ENCODE assay signal across 14 cellular contexts in the genomic region with DNA sequence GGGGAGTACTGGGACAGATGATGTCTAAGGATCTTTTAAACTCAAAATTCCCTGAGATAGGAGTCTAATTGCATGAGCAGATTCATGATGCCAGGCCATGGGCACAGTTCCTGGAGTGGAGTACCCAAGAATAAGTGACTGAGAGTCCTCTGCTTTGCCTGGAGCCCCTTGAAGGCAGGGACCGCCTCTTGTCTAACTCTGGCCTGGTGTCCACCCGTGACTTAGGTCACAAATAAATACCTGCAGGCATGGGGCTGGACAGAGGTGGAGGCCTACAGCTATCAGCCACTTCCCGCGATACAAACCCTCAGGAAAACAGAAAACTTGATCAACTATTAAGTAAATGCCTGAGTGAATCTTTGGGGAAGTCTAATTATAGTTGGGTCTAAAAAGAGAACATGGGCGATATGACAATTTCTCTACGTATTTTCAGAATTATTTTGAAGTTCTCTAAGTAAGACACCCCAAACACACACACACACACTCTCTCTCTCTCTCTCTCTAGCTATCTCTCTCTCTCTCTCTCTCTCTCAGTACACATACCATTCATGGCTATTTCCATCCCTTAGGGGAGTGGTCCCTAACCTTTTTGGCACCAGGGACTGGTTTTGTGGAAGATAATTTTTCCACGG. TPM values are rescaled to one million over a fixed set of nuclear protein-coding genes. Genes with fewer than 3 reads are reported as not detected.
DNase-seq lines count a peak whose midpoint lies in the region; ATAC-seq and TF ChIP-seq lines count a peak whose summit lies in the region.
"Had no signal": no experiment of that assay in that cellular context is flagged by ENCODE, and none has a peak within 500 bp of the region (broad histone marks: within the 10 kb centered on the region; RNA-seq: fewer than 3 reads in every experiment).

No MANE protein-coding gene starts in this region.

- no peaks in the 10 kb centered on the region for H3K27me3 Mint-ChIP-seq in activated naive CD4-positive, alpha-beta T cell treated with anti-CD3 and anti-CD28 coated beads, Interleukin-2, amount 10 ng/mL, durations not matched to agents 7 days and 5 days
- H3K27me3 Mint-ChIP-seq in T-cell: no peaks in the 10 kb centered on the region

- no peak for TF ChIP-seq EP300 in tibial nerve (IDR thresholded peaks at IDR 0.05)

- peaks cover 4% of the 10 kb centered on the region for H3K9me3 Mint-ChIP-seq in activated naive CD4-positive, alpha-beta T cell treated with anti-CD3 and anti-CD28 coated beads, Interleukin-2, amount 10 ng/mL, durations not matched to agents 7 days and 5 days
- no peaks in the 10 kb centered on the region for H3K9me3 Mint-ChIP-seq in T-cell

- H3K9me3 ChIP-seq in left lung (no peaks in the 10 kb centered on the region), tibial nerve (no peaks in the 10 kb centered on the region)

- H3K27me3 ChIP-seq in left lung: no peaks in the 10 kb centered on the region
- no peaks in the 10 kb centered on the region for H3K27me3 ChIP-seq in tibial nerve

- no peak for TF ChIP-seq POLR2A in tibial nerve (IDR thresholded peaks at IDR 0.05)

- H3K4me3 ChIP-seq in left lung (no peak overlapping the region), tibial nerve (no peak overlapping the region)
- H3K4me3 ChIP-seq: PC-9 had no signal

- 83 to 84% methylated on average over 7 of the region's 7 CpGs for WGBS in tibial nerve, 2 donors

- H3K36me3 ChIP-seq in left lung: no peaks in the 10 kb centered on the region
- H3K36me3 ChIP-seq in tibial nerve: no peaks in the 10 kb centered on the region

- H3K36me3 Mint-ChIP-seq in activated naive CD4-positive, alpha-beta T cell treated with anti-CD3 and anti-CD28 coated beads, Interleukin-2, amount 10 ng/mL, durations not matched to agents 7 days and 5 days: peaks cover 73% of the 10 kb centered on the region
- peaks cover 35% of the 10 kb centered on the region for H3K36me3 Mint-ChIP-seq in T-cell

- H3K4me1 ChIP-seq in left lung (peaks cover 0 to 55% of the 10 kb centered on the region in 2 donors), tibial nerve (peaks cover 0 to 79% (median 34%) of the 10 kb centered on the region in 4 donors)

- ATAC-seq in T-cell (replicated peaks in 1 of 4) (no peak), left lung (no peak)

- peaks cover 65% of the 10 kb centered on the region for H3K4me1 Mint-ChIP-seq in activated naive CD4-positive, alpha-beta T cell treated with anti-CD3 and anti-CD28 coated beads, Interleukin-2, amount 10 ng/mL, durations not matched to agents 7 days and 5 days
- H3K4me1 Mint-ChIP-seq in T-cell: peaks cover 60 to 86% (median 64%) of the 10 kb centered on the region in 3 donors

- POLR2A ChIA-PET in T-cell (lab: Charles Lee): interaction anchor here (0.6 to 2.1 kb wide), 8 partner anchors 16 to 573 kb away, joined by 3 to 13 read pairs (median 4); no protein-coding TSS in a partner anchor

- CTCF ChIA-PET in activated naive CD4-positive, alpha-beta T cell treated with anti-CD3 and anti-CD28 coated beads, Interleukin-2, amount 10 ng/mL, durations not matched to agents 7 days and 5 days (lab: Charles Lee): interaction anchor here (0.7 to 24.2 kb wide), 7 partner anchors 13 to 137 kb away, joined by 3 to 272 read pairs (median 18); partner anchors contain the start of gene GPR155
- CTCF ChIA-PET in T-cell (lab: Charles Lee): interaction anchor here (0.7 to 14.5 kb wide), 8 partner anchors 11 to 136 kb away, joined by 3 to 298 read pairs (median 4); no protein-coding TSS in a partner anchor

- H3K4me3 Mint-ChIP-seq in activated naive CD4-positive, alpha-beta T cell treated with anti-CD3 and anti-CD28 coated beads, Interleukin-2, amount 10 ng/mL, durations not matched to agents 7 days and 5 days: peak overlapping the region; percentile 91
- H3K4me3 Mint-ChIP-seq in T-cell: peak overlapping the region; percentile 88 to 99 (median 95)

- intact Hi-C loops in left lung (cut with DNase I): no loop called here

- peak overlapping the region; percentile 98 for H3K27ac Mint-ChIP-seq in activated naive CD4-positive, alpha-beta T cell treated with anti-CD3 and anti-CD28 coated beads, Interleukin-2, amount 10 ng/mL, durations not matched to agents 7 days and 5 days
- H3K27ac Mint-ChIP-seq in T-cell: peak overlapping the region; percentile 98 to 99

- H3K27ac ChIP-seq in left lung (peak overlapping the region; percentile 50 to 88), tibial nerve (peak overlapping the region in 3 of 4 donors; percentile 78 to 91 (median 83)), caudate nucleus (ENCODE audit: low read depth, low read length) (no peak overlapping the region)
- H3K27ac ChIP-seq: PC-9 had no signal

- TF ChIP-seq CTCF in left lung (IDR thresholded peaks at IDR 0.05) (no peak), tibial nerve (IDR thresholded peaks at IDR 0.05) (no peak)

- no peak for DNase-seq in activated naive CD4-positive, alpha-beta T cell treated with anti-CD3 and anti-CD28 coated beads, Interleukin-2, amount 10 ng/mL, durations not matched to agents 7 days and 5 days
- DNase-seq in activated naive CD4-positive, alpha-beta T cell (lab: John Stamatoyannopoulos, UW): no peak
- DNase-seq in T-cell: no peak
- DNase-seq in left lung: no peak
- no peak for DNase-seq in tibial nerve (ENCODE audit: low spot score in 2 of 2)
- DNase-seq in central memory CD4-positive, alpha-beta T cell: no peak
- no peak for DNase-seq in stimulated activated CD8-positive, alpha-beta memory T cell treated with anti-CD3 and anti-CD28 coated beads, Interleukin-4, amount 100 ng/mL, for 48 hours
- DNase-seq in caudate nucleus (lab: John Stamatoyannopoulos, UW): no peak
- DNase-seq: foreskin fibroblast; NCI-H2081; occipital lobe; PC-9; stimulated activated naive CD4-positive, alpha-beta T cell; T-helper 9 cell had no signal

RNA-seq across cellular contexts. Expression of gene WIPF1, which starts 1.8 kb away (rescaled TPM):
- total RNA-seq in T-cell: 100 to 1,000 TPM; 349 to 412 (median 372) TPM
- 100 to 1,000 TPM in 1 of 2 donors, 10 to 100 TPM in 1; 47.5 to 117 TPM for total RNA-seq in left lung
- 10 to 100 TPM; 43.2 to 63.8 (median 52.9) TPM for total RNA-seq in tibial nerve
